In genomic region chr4:188993871-188994270, GRCh38 we compare ENCODE assay signal across 27 cellular contexts.
A peak's percentile ranks its signal among the peaks of the same experiment; 100 is the strongest.
DNase-seq lines count a peak whose midpoint lies in the region; ATAC-seq and TF ChIP-seq lines count a peak whose summit lies in the region.
"Had no signal": no experiment of that assay in that cellular context is flagged by ENCODE, and none has a peak within 500 bp of the region (broad histone marks: within the 10 kb centered on the region; RNA-seq: fewer than 3 reads in every experiment).

No MANE protein-coding gene starts in this region.

- DNase-seq in NCI-H510A treated with DMSO at 0.1 percent for 48 hours (lab: John Stamatoyannopoulos, UW) = peak; percentile 10
- DNase-seq in NCI-H510A (lab: John Stamatoyannopoulos, UW) = no peak
- DNase-seq in NCI-H146 (lab: John Stamatoyannopoulos, UW) = peak; percentile 51
- DNase-seq in NCI-H748 treated with DMSO at 0.1 percent for 48 hours (lab: John Stamatoyannopoulos, UW) = peak; percentile 19
- DNase-seq in stimulated activated CD8-positive, alpha-beta memory T cell treated with anti-CD3 and anti-CD28 coated beads, Interleukin-4, amount 100 ng/mL, for 48 hours = no peak
- DNase-seq in lower leg skin (ENCODE audit: low spot score in 2 of 2) = no peak
- DNase-seq: AML-193; CD4-positive, alpha-beta T cell; GDM1; GM23248; HCEC 1CT; IMR-90; KG1; NCI-H1092; NCI-H1417 treated with DMSO at 0.1 percent for 48 hours; NCI-H2029; NCI-H2171; NCI-H226; NCI-H526; NK-92 treated with Interleukin-12 subunit alpha and Interleukin-12 subunit beta, amount 100 ng/mL, for 24 hours; PC-3; T-helper 2 cell had no signal

- no peak overlapping the region for H3K4me3 ChIP-seq in lower leg skin (ENCODE audit: low read depth, poor library complexity, severe bottlenecking)
- H3K4me3 ChIP-seq: BLaER1 treated with 17β-estradiol and CSF1 and Interleukin-3, amounts not matched to agents 10 nM and 100 nM; GM12878; GM23248; SJSA1 had no signal

- no peak for TF ChIP-seq CTCF in lower leg skin (IDR thresholded peaks at IDR 0.05)

- intact Hi-C loops in lower leg skin (cut with DNase I; ENCODE audit: low total_unique reads) = no loop called here

- TF ChIP-seq POLR2A in lower leg skin (IDR thresholded peaks at IDR 0.05) = no peak

- no peak for ATAC-seq in HG02970 (IDR thresholded peaks at IDR 0.05; ENCODE audit: low FRiP score, unreplicated experiment)
- ATAC-seq: GM12878, PC-3, Right ventricle myocardium inferior had no signal

- 68 to 77% methylated on average over 6 of the region's 6 CpGs for WGBS in lower leg skin, 2 donors

Comparison
In these comparisons a context has a peak if more than half of its experiments do, and no peak if none do; other contexts are left out.
1. DNase-seq: peak in NCI-H510A treated with DMSO at 0.1 percent for 48 hours (single experiment), NCI-H146 (single experiment) and NCI-H748 treated with DMSO at 0.1 percent for 48 hours (single experiment); none in NCI-H510A (single experiment), stimulated activated CD8-positive, alpha-beta memory T cell treated with anti-CD3 and anti-CD28 coated beads, Interleukin-4, amount 100 ng/mL, for 48 hours (single experiment) and lower leg skin (0 of 2).